Comparison of ENCODE assay signal across 22 cellular contexts in genomic region chrX:97332963-97333362, GRCh38.
DNase-seq lines count a peak whose midpoint lies in the region; TF ChIP-seq lines count a peak whose summit lies in the region.
"Had no signal": no experiment of that assay in that cellular context is flagged by ENCODE, and none has a peak within 500 bp of the region (broad histone marks: within the 10 kb centered on the region; RNA-seq: fewer than 3 reads in every experiment).

No MANE protein-coding gene starts in this region.

- no peaks in the 10 kb centered on the region for H3K79me2 ChIP-seq in osteoblast (ENCODE audit: insufficient read depth, low read length)
- H3K79me2 ChIP-seq: parathyroid adenoma had no signal

- no peaks in the 10 kb centered on the region for H3K9me3 ChIP-seq in osteoblast (ENCODE audit: low read depth, low read length)
- no peaks in the 10 kb centered on the region for H3K9me3 ChIP-seq in uterus
- H3K9me3 ChIP-seq: ascending aorta, HAP-1, SK-N-SH, spleen, transverse colon had no signal

- no peaks in the 10 kb centered on the region for H4K20me1 ChIP-seq in osteoblast (ENCODE audit: insufficient read depth, low read length)

- H3K4me3 ChIP-seq in fibroblast of mammary gland (ENCODE audit: control insufficient read depth, low read depth, low read length) (no peak overlapping the region), osteoblast (ENCODE audit: insufficient read depth, low read length) (no peak overlapping the region), uterus (no peak overlapping the region)
- H3K4me3 ChIP-seq: ascending aorta, HAP-1, spleen, transverse colon had no signal

- H3K4me1 ChIP-seq in osteoblast (ENCODE audit: insufficient read depth, low read length) (no peaks in the 10 kb centered on the region), uterus (no peaks in the 10 kb centered on the region)
- H3K4me1 ChIP-seq: ascending aorta, HAP-1, parathyroid adenoma, spleen, transverse colon had no signal

- no peaks in the 10 kb centered on the region for H3K36me3 ChIP-seq in osteoblast (ENCODE audit: insufficient read depth, low read length)
- H3K36me3 ChIP-seq in uterus: no peaks in the 10 kb centered on the region
- H3K36me3 ChIP-seq: ascending aorta, HAP-1, spleen, transverse colon had no signal

- intact Hi-C loops in uterus (cut with DNase I; ENCODE audit: low total_unique reads): no loop called here

- peak; percentile 69 for DNase-seq in EH (ENCODE audit: low read depth)
- DNase-seq in LHCN-M2 (ENCODE audit: low read depth): peak; percentile 12
- DNase-seq in fibroblast of mammary gland (ENCODE audit: low read depth): peak; percentile 18
- peak; percentile 65 for DNase-seq in osteoblast (ENCODE audit: insufficient read length, low spot score, missing footprints)
- no peak for DNase-seq in uterus
- DNase-seq in NCI-H774 (lab: John Stamatoyannopoulos, UW): no peak
- DNase-seq in DMS153 treated with DMSO at 0.1 percent for 48 hours (lab: John Stamatoyannopoulos, UW; ENCODE audit: unreplicated experiment): no peak
- DNase-seq: activated CD8-positive, alpha-beta T cell treated with anti-CD3 and anti-CD28 coated beads for 36 hours; cerebellar nuclear complex; head of caudate nucleus; MV-4-11; NCI-H146; NCI-H2171; NCI-H510A treated with DMSO at 0.1 percent for 48 hours; right cardiac atrium; SK-N-SH; spleen; T-helper 17 cell; transverse colon had no signal

- TF ChIP-seq CTCF in fibroblast of mammary gland (conservative IDR thresholded peaks at IDR 0.05; ENCODE audit: control insufficient read depth, insufficient read depth, low read depth, low read length) (no peak), osteoblast (IDR thresholded peaks at IDR 0.05; ENCODE audit: extremely low read depth, low read depth, low read length) (no peak), uterus (IDR thresholded peaks at IDR 0.05) (no peak)

- no peak for TF ChIP-seq POLR2A in uterus (IDR thresholded peaks at IDR 0.05)

- H3K27ac ChIP-seq in osteoblast (ENCODE audit: low read depth, low read length) (no peak overlapping the region), uterus (no peak overlapping the region)
- H3K27ac ChIP-seq: ascending aorta, parathyroid adenoma, spleen, transverse colon had no signal

- no peak overlapping the region for H3K4me2 ChIP-seq in osteoblast (ENCODE audit: insufficient read depth, low read length)
- H3K4me2 ChIP-seq: SK-N-SH had no signal

- no peak overlapping the region for H2AFZ ChIP-seq in osteoblast (ENCODE audit: low read length)
- H2AFZ ChIP-seq: parathyroid adenoma had no signal

- H3K27me3 ChIP-seq in osteoblast (ENCODE audit: insufficient read depth, low read length) (no peaks in the 10 kb centered on the region), uterus (no peaks in the 10 kb centered on the region)
- H3K27me3 ChIP-seq: ascending aorta, spleen, transverse colon had no signal

Comparison
In these comparisons a context has a peak if more than half of its experiments do, and no peak if none do; other contexts are left out.
1. DNase-seq: peak in EH (single experiment), LHCN-M2 (single experiment), fibroblast of mammary gland (single experiment) and osteoblast (single experiment); none in uterus (0 of 2), NCI-H774 (single experiment) and DMS153 treated with DMSO at 0.1 percent for 48 hours (single experiment).